ENCODE assay signal across 8 cellular contexts in genomic region chr13:102399791-102400618, GRCh38. TPM values are rescaled to one million over a fixed set of nuclear protein-coding genes. Genes with fewer than 3 reads are reported as not detected.
DNase-seq lines count a peak whose midpoint lies in the region; ATAC-seq, FAIRE-seq and TF ChIP-seq lines count a peak whose summit lies in the region.

No MANE protein-coding gene starts in this region.

- peaks cover 23% of the 10 kb centered on the region for H3K4me1 Mint-ChIP-seq in T-helper 2 cell treated with Interferon-gamma antibody and Interleukin-4, amounts not matched to agents 5 μg/mL and 100 μg/mL, for 36 hours (ENCODE audit: low read depth)
- H3K4me1 Mint-ChIP-seq in mesothelial cell of epicardium (peaks cover 19% of the 10 kb centered on the region), type B pancreatic cell (ENCODE audit: unreplicated experiment) (peaks cover 9% of the 10 kb centered on the region)

- H3K36me3 Mint-ChIP-seq in T-helper 2 cell treated with Interferon-gamma antibody and Interleukin-4, amounts not matched to agents 5 μg/mL and 100 μg/mL, for 36 hours (ENCODE audit: low read depth): no peaks in the 10 kb centered on the region
- H3K36me3 Mint-ChIP-seq in mesothelial cell of epicardium (no peaks in the 10 kb centered on the region), type B pancreatic cell (no peaks in the 10 kb centered on the region)

- peak overlapping the region; percentile 73 for H3K4me3 Mint-ChIP-seq in T-helper 2 cell treated with Interferon-gamma antibody and Interleukin-4, amounts not matched to agents 5 μg/mL and 100 μg/mL, for 36 hours
- H3K4me3 Mint-ChIP-seq in mesothelial cell of epicardium (peak overlapping the region; percentile 22), type B pancreatic cell (peak overlapping the region; percentile 81)

- no peak for FAIRE-seq in GM12892 (lab: Jason Lieb, UNC)

- peak; percentile 32 for DNase-seq in GM10248 (ENCODE audit: extremely low spot score)
- no peak for DNase-seq in T-helper 2 cell treated with Interferon-gamma antibody and Interleukin-4, amounts not matched to agents 5 μg/mL and 100 μg/mL, for 36 hours (ENCODE audit: low spot score)
- peak; percentile 13 for DNase-seq in effector CD4-positive, alpha-beta T cell
- no peak for DNase-seq in mesothelial cell of epicardium (ENCODE audit: low spot score in 2 of 2, unreplicated experiment in 2 of 2)
- no peak for DNase-seq in type B pancreatic cell (ENCODE audit: extremely low spot score, unreplicated experiment)
- DNase-seq in KG1 (lab: John Stamatoyannopoulos, UW): no peak
- no peak for DNase-seq in GM12892 (ENCODE audit: insufficient read length)

- CTCF ChIA-PET in GM10248 (lab: Yijun Ruan, JAX): interaction anchor here (1.4 to 1.5 kb wide), 2 partner anchors 55 to 57 kb away, joined by 4 read pairs; no protein-coding TSS in a partner anchor

- peak; percentile 63 for ATAC-seq in HG02763 (IDR thresholded peaks at IDR 0.05; ENCODE audit: unreplicated experiment)

- H3K27ac Mint-ChIP-seq in T-helper 2 cell treated with Interferon-gamma antibody and Interleukin-4, amounts not matched to agents 5 μg/mL and 100 μg/mL, for 36 hours: no peak overlapping the region
- H3K27ac Mint-ChIP-seq in mesothelial cell of epicardium: no peak overlapping the region
- no peak overlapping the region for H3K27ac Mint-ChIP-seq in type B pancreatic cell

- peaks cover 54% of the 10 kb centered on the region for H3K27me3 Mint-ChIP-seq in T-helper 2 cell treated with Interferon-gamma antibody and Interleukin-4, amounts not matched to agents 5 μg/mL and 100 μg/mL, for 36 hours (ENCODE audit: low read depth)
- peaks cover 96% of the 10 kb centered on the region for H3K27me3 Mint-ChIP-seq in mesothelial cell of epicardium (ENCODE audit: low read depth)
- H3K27me3 Mint-ChIP-seq in type B pancreatic cell: peaks cover 95% of the 10 kb centered on the region

- TF ChIP-seq POLR2A in GM12892 (IDR thresholded peaks at IDR 0.05; ENCODE audit: low read depth, low read length): no peak

- POLR2A ChIA-PET in GM10248 (lab: Yijun Ruan, JAX): no interaction called here

- H3K9me3 Mint-ChIP-seq in T-helper 2 cell treated with Interferon-gamma antibody and Interleukin-4, amounts not matched to agents 5 μg/mL and 100 μg/mL, for 36 hours: no peaks in the 10 kb centered on the region
- H3K9me3 Mint-ChIP-seq in mesothelial cell of epicardium (no peaks in the 10 kb centered on the region), type B pancreatic cell (no peaks in the 10 kb centered on the region)

- no peak for TF ChIP-seq CTCF in GM10248 (IDR thresholded peaks at IDR 0.05; ENCODE audit: control extremely low read depth, extremely low read depth, low read depth, missing control alignments)
- no peak for TF ChIP-seq CTCF in mesothelial cell of epicardium (IDR thresholded peaks at IDR 0.05; ENCODE audit: unreplicated experiment)
- TF ChIP-seq CTCF in type B pancreatic cell (conservative IDR thresholded peaks at IDR 0.05): no peak

RNA-seq across cellular contexts. Expression of gene FGF14, which starts 1.8 kb away (rescaled TPM):
- total RNA-seq in mesothelial cell of epicardium (0.02 TPM in 1 of 3 replicates, not detected in the others), type B pancreatic cell (ENCODE audit: low replicate concordance) (4.2 and 6.7 TPM in 2 replicates)
- polyA plus RNA-seq in GM12892 (2012; ENCODE audit: missing spikeins): not detected

Comparison
In these comparisons a context has a peak if more than half of its experiments do, and no peak if none do; other contexts are left out.
1. DNase-seq: peak in GM10248 (single experiment) and effector CD4-positive, alpha-beta T cell (single experiment); none in T-helper 2 cell treated with Interferon-gamma antibody and Interleukin-4, amounts not matched to agents 5 μg/mL and 100 μg/mL, for 36 hours (single experiment), mesothelial cell of epicardium (0 of 2), type B pancreatic cell (single experiment), KG1 (single experiment) and GM12892 (single experiment).
2. H3K4me3 Mint-ChIP-seq: peak in every context shown above with its lines; median percentile 81 in type B pancreatic cell; 73 in T-helper 2 cell treated with Interferon-gamma antibody and Interleukin-4, amounts not matched to agents 5 μg/mL and 100 μg/mL, for 36 hours; 22 in mesothelial cell of epicardium.